Comparison of ENCODE assay signal across 8 cellular contexts in the genomic region with DNA sequence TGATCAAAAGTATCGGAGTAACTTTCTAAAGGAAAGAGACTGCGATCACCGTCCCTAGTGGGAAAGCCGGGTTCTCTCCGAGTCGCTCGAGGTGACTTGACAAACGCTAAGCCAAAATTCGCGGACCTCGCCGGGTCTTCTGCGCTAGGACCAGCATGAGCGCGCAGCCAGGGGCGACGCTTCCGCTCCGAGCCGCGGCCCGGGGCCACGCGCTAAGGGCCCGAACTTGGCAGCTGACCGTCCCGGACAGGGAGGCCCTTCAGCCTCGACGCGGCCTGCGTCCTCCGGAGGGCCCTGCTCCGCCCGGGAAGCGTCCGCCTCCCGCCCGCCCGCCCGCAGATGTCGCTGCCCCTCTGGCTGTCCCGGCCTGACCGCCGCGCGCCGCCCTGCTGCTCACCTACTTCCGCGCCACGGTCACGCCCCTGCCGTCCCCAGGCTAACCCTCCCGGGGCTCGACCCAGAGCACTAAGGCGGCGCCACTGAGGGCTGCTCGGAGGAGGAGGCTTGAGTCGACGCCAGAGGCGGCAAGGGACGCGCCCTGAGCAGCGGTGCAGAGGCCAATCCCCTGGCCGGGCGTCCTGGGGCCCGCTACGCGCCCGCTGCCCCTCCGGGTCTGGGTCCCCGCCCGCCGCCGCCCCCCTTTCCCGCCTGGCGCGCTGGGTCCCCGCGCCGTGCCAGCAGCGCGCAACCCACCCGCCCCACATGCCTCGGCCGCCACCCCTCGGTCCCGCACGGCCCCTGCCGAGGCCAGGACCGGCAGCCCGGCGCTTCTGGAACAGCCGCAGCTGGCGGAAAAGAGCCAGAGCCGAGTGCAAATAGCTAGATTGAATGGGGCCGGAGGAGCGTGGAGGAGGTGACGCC. TPM values are rescaled to one million over a fixed set of nuclear protein-coding genes. Genes with fewer than 3 reads are reported as not detected.
DNase-seq lines count a peak whose midpoint lies in the region; ATAC-seq and TF ChIP-seq lines count a peak whose summit lies in the region.

No MANE protein-coding gene starts in this region.

- no peaks in the 10 kb centered on the region for H3K27me3 ChIP-seq in lower lobe of right lung (ENCODE audit: low read depth)

- peaks cover 24% of the 10 kb centered on the region for H3K4me1 ChIP-seq in lower lobe of right lung

- H3K36me3 ChIP-seq in lower lobe of right lung, result no peaks in the 10 kb centered on the region

- H3K4me3 Mint-ChIP-seq in activated CD4-positive, alpha-beta T cell treated with anti-CD3 and anti-CD28 coated beads, Interleukin-2, amount 10 ng/mL, durations not matched to agents 24 days and 14 days, result no peak overlapping the region

- peaks cover 9% of the 10 kb centered on the region for H3K9me3 Mint-ChIP-seq in activated CD4-positive, alpha-beta T cell treated with anti-CD3 and anti-CD28 coated beads, Interleukin-2, amount 10 ng/mL, durations not matched to agents 24 days and 14 days

- H3K36me3 Mint-ChIP-seq in activated CD4-positive, alpha-beta T cell treated with anti-CD3 and anti-CD28 coated beads, Interleukin-2, amount 10 ng/mL, durations not matched to agents 24 days and 14 days (ENCODE audit: low read depth), result peaks cover 21% of the 10 kb centered on the region

- peak overlapping the region; percentile 76 for H3K4me3 ChIP-seq in lower lobe of right lung

- intact Hi-C loops in activated CD4-positive, alpha-beta T cell treated with anti-CD3 and anti-CD28 coated beads, Interleukin-2, amount 10 ng/mL, durations not matched to agents 24 days and 14 days (cut with micrococcal nuclease), result loop anchor here (1.0 to 10.0 kb wide), 15 partner anchors 12 to 422 kb away; no protein-coding TSS in a partner anchor
- intact Hi-C loops in lower lobe of right lung (cut with DNase I), result no loop called here

- H3K27me3 Mint-ChIP-seq in activated CD4-positive, alpha-beta T cell treated with anti-CD3 and anti-CD28 coated beads, Interleukin-2, amount 10 ng/mL, durations not matched to agents 24 days and 14 days, result no peaks in the 10 kb centered on the region

- H3K9me3 ChIP-seq in lower lobe of right lung, result no peaks in the 10 kb centered on the region

- H3K27ac ChIP-seq in lower lobe of right lung, result peak overlapping the region; percentile 99

- ATAC-seq in GM18858 (IDR thresholded peaks at IDR 0.05; ENCODE audit: unreplicated experiment), result peak; percentile 26
- ATAC-seq in HG03095 (IDR thresholded peaks at IDR 0.05; ENCODE audit: unreplicated experiment), result peak; percentile 42
- peak; percentile 90 to 91 for ATAC-seq in lower lobe of right lung

- peaks cover 28% of the 10 kb centered on the region for H3K4me1 Mint-ChIP-seq in activated CD4-positive, alpha-beta T cell treated with anti-CD3 and anti-CD28 coated beads, Interleukin-2, amount 10 ng/mL, durations not matched to agents 24 days and 14 days

- TF ChIP-seq CTCF in lower lobe of right lung (IDR thresholded peaks at IDR 0.05), result peak; percentile 43

- peak; percentile 78 for DNase-seq in AG08395 (ENCODE audit: low spot score)
- peak; percentile 66 for DNase-seq in NCI-H446 treated with DMSO at 0.1 percent for 48 hours (lab: John Stamatoyannopoulos, UW)
- DNase-seq in activated CD4-positive, alpha-beta T cell treated with anti-CD3 and anti-CD28 coated beads, Interleukin-2, amount 10 ng/mL, durations not matched to agents 24 days and 14 days, result peak; percentile 95
- DNase-seq in dermis blood vessel endothelial cell, result peak; percentile 72
- DNase-seq in lower lobe of right lung, result peak; percentile 96
- peak; percentile 56 to 62 (median 60) for DNase-seq in stimulated activated CD4-positive, alpha-beta T cell treated with anti-CD3 and anti-CD28 coated beads, TNF-alpha, amount 100 ng/mL, for 4 hours (ENCODE audit: low read depth in 3 of 3)

- peak overlapping the region; percentile 90 for H3K27ac Mint-ChIP-seq in activated CD4-positive, alpha-beta T cell treated with anti-CD3 and anti-CD28 coated beads, Interleukin-2, amount 10 ng/mL, durations not matched to agents 24 days and 14 days

RNA-seq across cellular contexts. Expression of gene DUSP10, which starts 0.9 kb away (rescaled TPM):
- total RNA-seq in activated CD4-positive, alpha-beta T cell treated with anti-CD3 and anti-CD28 coated beads, Interleukin-2, amount 10 ng/mL, durations not matched to agents 24 days and 14 days, result 13.5 and 14.6 TPM in 2 replicates
- total RNA-seq in dermis blood vessel endothelial cell (4.2 and 5.8 TPM in 2 replicates), lower lobe of right lung (8.7 TPM)

Comparison
In these comparisons a context has a peak if more than half of its experiments do, and no peak if none do; other contexts are left out.
1. Peak in every context shown above with its lines: DNase-seq, ATAC-seq, H3K4me3 ChIP-seq and H3K27ac ChIP-seq.
2. ATAC-seq: peak in every context shown above with its lines; median percentile 90 in lower lobe of right lung; 42 in HG03095; 26 in GM18858.